Comparison of ENCODE assay signal across 25 cellular contexts in the genomic region with DNA sequence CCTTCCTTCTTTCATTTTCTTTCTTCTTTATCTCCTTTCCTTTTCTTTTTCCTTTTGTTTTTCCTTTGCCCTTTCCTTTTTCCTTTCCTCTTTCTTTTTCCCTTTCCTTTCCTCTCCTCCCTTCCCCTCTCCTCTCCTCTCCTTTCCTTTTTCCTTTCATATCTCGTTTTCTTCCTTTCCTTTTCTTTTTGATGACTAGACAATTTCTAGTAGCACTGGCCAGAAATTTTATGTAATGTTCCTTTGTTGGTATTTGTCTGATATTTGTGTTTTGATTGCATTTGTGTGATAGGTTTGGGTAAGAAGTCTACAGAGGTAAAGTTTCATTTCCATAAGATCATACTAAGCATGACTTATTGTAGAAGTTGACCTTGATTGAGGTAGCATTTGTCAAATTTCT.
DNase-seq lines count a peak whose midpoint lies in the region; ATAC-seq, FAIRE-seq and TF ChIP-seq lines count a peak whose summit lies in the region.
"Had no signal": no experiment of that assay in that cellular context is flagged by ENCODE, and none has a peak within 500 bp of the region (broad histone marks: within the 10 kb centered on the region; RNA-seq: fewer than 3 reads in every experiment).

No MANE protein-coding gene starts in this region.

- H3K27me3 ChIP-seq in HepG2 (ENCODE audit: control insufficient read depth in 1 of 2, insufficient read depth in 2 of 2, low read length in 2 of 2) (no peaks in the 10 kb centered on the region), right lobe of liver (no peaks in the 10 kb centered on the region), SU-DHL-6 (ENCODE audit: low read length) (no peaks in the 10 kb centered on the region), aorta (ENCODE audit: control insufficient read depth in 1 of 2, insufficient read depth in 2 of 2, low read length in 1 of 2) (no peaks in the 10 kb centered on the region), spleen (replicated peaks in 1 of 7) (no peaks in the 10 kb centered on the region)
- H3K27me3 ChIP-seq: BE2C; BLaER1 treated with 17β-estradiol and CSF1 and Interleukin-3, amounts not matched to agents 10 nM and 100 nM had no signal

- H4K20me1 ChIP-seq in HepG2 (ENCODE audit: insufficient read depth, low read length), result no peaks in the 10 kb centered on the region
- no peaks in the 10 kb centered on the region for H4K20me1 ChIP-seq in SU-DHL-6 (ENCODE audit: low read depth, low read length)
- H4K20me1 ChIP-seq: BLaER1 treated with 17β-estradiol and CSF1 and Interleukin-3, amounts not matched to agents 10 nM and 100 nM had no signal

- POLR2A ChIA-PET in HepG2 (lab: Yijun Ruan, JAX), result no interaction called here

- H3K36me3 ChIP-seq in HepG2 (replicated peaks in 1 of 2; ENCODE audit: control insufficient read depth in 1 of 2, insufficient read depth in 2 of 2, low read length in 2 of 2), result no peaks in the 10 kb centered on the region
- H3K36me3 ChIP-seq in right lobe of liver, result no peaks in the 10 kb centered on the region
- H3K36me3 ChIP-seq in SU-DHL-6 (ENCODE audit: low read length), result no peaks in the 10 kb centered on the region
- H3K36me3 ChIP-seq in aorta (ENCODE audit: control insufficient read depth in 1 of 2, insufficient read depth in 2 of 2, low read length in 1 of 2), result no peaks in the 10 kb centered on the region
- H3K36me3 ChIP-seq in spleen, result no peaks in the 10 kb centered on the region
- H3K36me3 ChIP-seq: BE2C; BLaER1 treated with 17β-estradiol and CSF1 and Interleukin-3, amounts not matched to agents 10 nM and 100 nM had no signal

- H2AFZ ChIP-seq in HepG2 (ENCODE audit: low read length) (no peak overlapping the region), SU-DHL-6 (ENCODE audit: low read depth, low read length, severe bottlenecking) (peak overlapping the region; percentile 48)

- peak overlapping the region; percentile 26 for H3K27ac Mint-ChIP-seq in mesothelial cell of epicardium
- H3K27ac Mint-ChIP-seq: CD14-positive monocyte; CD4-positive, alpha-beta T cell; CD8-positive, alpha-beta memory T cell; HFFc6 had no signal

- peaks cover 2% of the 10 kb centered on the region for H3K36me3 Mint-ChIP-seq in mesothelial cell of epicardium
- H3K36me3 Mint-ChIP-seq: CD14-positive monocyte; CD8-positive, alpha-beta memory T cell had no signal

- H3K9me3 ChIP-seq in HepG2 (ENCODE audit: low read length) (peaks cover 23% of the 10 kb centered on the region), right lobe of liver (no peaks in the 10 kb centered on the region), SU-DHL-6 (ENCODE audit: insufficient read depth, low read length) (no peaks in the 10 kb centered on the region), aorta (ENCODE audit: control insufficient read depth, low read length) (no peaks in the 10 kb centered on the region), spleen (peaks cover 0 to 4% (median under 1%) of the 10 kb centered on the region in 8 donors)
- H3K9me3 ChIP-seq: BE2C; BLaER1 treated with 17β-estradiol and CSF1 and Interleukin-3, amounts not matched to agents 10 nM and 100 nM had no signal

- WGBS in HepG2 (ENCODE audit: low lambda C conversion rate), result 5% methylated on average over 1 of the region's 1 CpG
- WGBS in right lobe of liver (ENCODE audit: insufficient coverage, low coverage, low lambda C conversion rate, missing lambda C conversion rate), result 27% methylated on average over 1 of the region's 1 CpG
- WGBS in aorta, 2 donors, result 66 to 69% methylated on average over 1 of the region's 1 CpG
- WGBS in spleen, 5 donors, result 38 to 70% (median 46%) methylated on average over 1 of the region's 1 CpG

- peaks cover 15% of the 10 kb centered on the region for H3K4me1 Mint-ChIP-seq in mesothelial cell of epicardium
- H3K4me1 Mint-ChIP-seq: CD14-positive monocyte; CD8-positive, alpha-beta memory T cell had no signal

- intact Hi-C loops in HepG2 (cut with micrococcal nuclease; ENCODE audit: unreplicated experiment), result no loop called here
- intact Hi-C loops in right lobe of liver (cut with DNase I), result no loop called here
- intact Hi-C loops in aorta (cut with DNase I), result no loop called here
- intact Hi-C loops in spleen (cut with DNase I; ENCODE audit: low total_unique reads), result no loop called here

- CTCF ChIA-PET in HepG2 (lab: Yijun Ruan, JAX; ENCODE audit: low intra/inter-chr PET ratio, low total read pairs), result no interaction called here

- in situ Hi-C loops in HepG2 (cut with HindIII; ENCODE audit: extremely low pct_ligation_motif_present, low pct_unique_long_range_greater_than_20kb), result no loop called here

- TF ChIP-seq EP300 in HepG2 (IDR thresholded peaks at IDR 0.05; ENCODE audit: low read depth in 2 of 2, low read length in 2 of 2), result no peak
- TF ChIP-seq EP300 in HepG2 (CRISPR knock-in tag; IDR thresholded peaks at IDR 0.05; ENCODE audit: borderline replicate concordance), result no peak

- TF ChIP-seq RAD21 in HepG2 (CRISPR knock-in tag; IDR thresholded peaks at IDR 0.05), result no peak

- H3K9me2 ChIP-seq in SU-DHL-6 (replicated peaks; ENCODE audit: insufficient read depth, low read length), result no peaks in the 10 kb centered on the region

- no peak overlapping the region for H3K4me3 Mint-ChIP-seq in mesothelial cell of epicardium
- H3K4me3 Mint-ChIP-seq: CD14-positive monocyte; CD4-positive, alpha-beta T cell; CD8-positive, alpha-beta memory T cell; HFFc6 had no signal

- H3K4me3 ChIP-seq in HepG2 (replicated peaks in 1 of 3; ENCODE audit: insufficient read depth in 1 of 3, low read depth in 2 of 3, low read length in 3 of 3), result no peak overlapping the region
- no peak overlapping the region for H3K4me3 ChIP-seq in right lobe of liver
- H3K4me3 ChIP-seq in SU-DHL-6 (ENCODE audit: insufficient read depth, low read length, poor library complexity, severe bottlenecking), result no peak overlapping the region
- H3K4me3 ChIP-seq in aorta (ENCODE audit: low read length in 2 of 2), result no peak overlapping the region
- no peak overlapping the region for H3K4me3 ChIP-seq in spleen
- H3K4me3 ChIP-seq: BLaER1 treated with 17β-estradiol and CSF1 and Interleukin-3, amounts not matched to agents 10 nM and 100 nM; GM12878 had no signal

- H3F3A ChIP-seq in SU-DHL-6 (ENCODE audit: insufficient read depth), result no peaks in the 10 kb centered on the region

- H3K79me2 ChIP-seq in HepG2 (ENCODE audit: insufficient read depth, low read length), result no peaks in the 10 kb centered on the region
- no peaks in the 10 kb centered on the region for H3K79me2 ChIP-seq in SU-DHL-6 (ENCODE audit: insufficient read depth, low read length)

- peaks cover 23% of the 10 kb centered on the region for H3K9me3 Mint-ChIP-seq in mesothelial cell of epicardium

- TF ChIP-seq POLR2A in HepG2 (IDR thresholded peaks at IDR 0.05; ENCODE audit: insufficient read depth in 1 of 2, low read depth in 2 of 2, low read length in 2 of 2) (no peak), right lobe of liver (IDR thresholded peaks at IDR 0.05) (no peak), spleen (IDR thresholded peaks at IDR 0.05) (no peak)

- no peak for ATAC-seq in HepG2
- ATAC-seq in right lobe of liver, result no peak
- no peak for ATAC-seq in aorta (ENCODE audit: low FRiP score)
- ATAC-seq: GM12878, HCT116 had no signal

- no peaks in the 10 kb centered on the region for H3K4me1 ChIP-seq in HepG2 (ENCODE audit: insufficient read depth, low read length)
- no peaks in the 10 kb centered on the region for H3K4me1 ChIP-seq in right lobe of liver
- H3K4me1 ChIP-seq in aorta (ENCODE audit: control insufficient read depth in 1 of 2, insufficient read depth in 2 of 2, low read length in 2 of 2), result no peaks in the 10 kb centered on the region
- H3K4me1 ChIP-seq in spleen, result no peaks in the 10 kb centered on the region
- H3K4me1 ChIP-seq: BE2C; BLaER1 treated with 17β-estradiol and CSF1 and Interleukin-3, amounts not matched to agents 10 nM and 100 nM had no signal

- no peaks in the 10 kb centered on the region for H3K27me3 Mint-ChIP-seq in mesothelial cell of epicardium (ENCODE audit: low read depth)
- H3K27me3 Mint-ChIP-seq: CD4-positive, alpha-beta T cell; CD8-positive, alpha-beta memory T cell had no signal

- H3K4me2 ChIP-seq in HepG2 (ENCODE audit: low read depth, low read length) (no peak overlapping the region), SU-DHL-6 (ENCODE audit: low read depth, low read length, poor library complexity, severe bottlenecking) (no peak overlapping the region)
- H3K4me2 ChIP-seq: BLaER1 treated with 17β-estradiol and CSF1 and Interleukin-3, amounts not matched to agents 10 nM and 100 nM had no signal

- TF ChIP-seq CTCF in HepG2 (CRISPR knock-in tag; IDR thresholded peaks at IDR 0.05) (no peak), right lobe of liver (IDR thresholded peaks at IDR 0.05) (no peak), SU-DHL-6 (IDR thresholded peaks at IDR 0.05; ENCODE audit: insufficient read depth, low read length, poor library complexity, severe bottlenecking) (no peak), mesothelial cell of epicardium (IDR thresholded peaks at IDR 0.05; ENCODE audit: unreplicated experiment) (no peak), spleen (IDR thresholded peaks at IDR 0.05 in 8 of 11, conservative IDR thresholded peaks at IDR 0.05 in 3 of 11) (no peak)

- no TSS peak for BruUV-seq in HepG2 (replicated peaks; lab: Mats Ljungman, UMichigan)

- H3K9ac ChIP-seq in HepG2 (ENCODE audit: insufficient read depth, low read depth, low read length) (no peak overlapping the region), SU-DHL-6 (ENCODE audit: low read length) (no peak overlapping the region)
- H3K9ac ChIP-seq: BLaER1 treated with 17β-estradiol and CSF1 and Interleukin-3, amounts not matched to agents 10 nM and 100 nM had no signal

- H3K27ac ChIP-seq in HepG2 (ENCODE audit: extremely low read length, insufficient read depth, low read length) (no peak overlapping the region), right lobe of liver (no peak overlapping the region), SU-DHL-6 (ENCODE audit: low read depth, low read length) (no peak overlapping the region), aorta (ENCODE audit: low read depth in 1 of 2, low read length in 2 of 2) (no peak overlapping the region), spleen (no peak overlapping the region)
- H3K27ac ChIP-seq: 22Rv1; BLaER1 treated with 17β-estradiol and CSF1 and Interleukin-3, amounts not matched to agents 10 nM and 100 nM had no signal

- DNase-seq in HepG2 (ENCODE audit: low spot score) (no peak), right lobe of liver (no peak), mesothelial cell of epicardium (ENCODE audit: low spot score in 2 of 2, unreplicated experiment in 2 of 2) (no peak), aorta (no peak), spleen (no peak)
- DNase-seq: ACHN; AML-193; BE2C; CD4-positive, alpha-beta T cell; CD8-positive, alpha-beta memory T cell; DMS 273 treated with DMSO at 0.1 percent for 48 hours; DMS79; EL; GDM1; GOT3; H7; HFFc6 had no signal

- no peak for FAIRE-seq in HepG2 (lab: Jason Lieb, UNC)
- FAIRE-seq: A204.1, D721Med, GM12878 had no signal

TF ChIP-seq in HepG2, 621 proteins besides CTCF, POLR2A, EP300 and RAD21:
- TF ChIP-seq MAFF (IDR thresholded peaks at IDR 0.05; ENCODE audit: low read depth, low read length) (peak; percentile 93), ZFAT (CRISPR knock-in tag; conservative IDR thresholded peaks at IDR 0.05) (no peak), MAFK (conservative IDR thresholded peaks at IDR 0.05 in 1 of 2, IDR thresholded peaks at IDR 0.05 in 1 of 2; ENCODE audit: low read length in 2 of 2) (peak; percentile 91 to 94), ZNF619 (CRISPR knock-in tag; IDR thresholded peaks at IDR 0.05) (no peak)
